29 cellular contexts compared by ENCODE assay signal in genomic region chr5:108998216-108998615, GRCh38.
"Had no signal": no experiment of that assay in that cellular context is flagged by ENCODE, and none has a peak within 500 bp of the region (broad histone marks: within the 10 kb centered on the region; RNA-seq: fewer than 3 reads in every experiment).

No MANE protein-coding gene starts in this region.

- H3K27ac ChIP-seq: body of pancreas, brain microvascular endothelial cell, breast epithelium, VCaP had no signal

- H3K4me1 ChIP-seq: body of pancreas, breast epithelium had no signal

- H3K4me3 ChIP-seq: body of pancreas, breast epithelium had no signal

- H3K9me3 ChIP-seq: body of pancreas had no signal

- H3K27me3 ChIP-seq: body of pancreas, brain microvascular endothelial cell, breast epithelium had no signal

- H3K36me3 ChIP-seq: brain microvascular endothelial cell, breast epithelium had no signal

- DNase-seq: activated CD4-positive, alpha-beta memory T cell treated with anti-CD3 and anti-CD28 coated beads, Interleukin-2, amount 10 ng/mL, durations not matched to agents 7 days and 5 days; activated CD4-positive, alpha-beta T cell treated with anti-CD3 and anti-CD28 coated beads for 1 hour; activated CD4-positive, alpha-beta T cell treated with anti-CD3 and anti-CD28 coated beads for 36 hours; activated CD4-positive, alpha-beta T cell treated with anti-CD3 and anti-CD28 coated beads for 48 hours; activated CD4-positive, alpha-beta T cell treated with anti-CD3 and anti-CD28 coated beads, Interleukin-2, amount 10 ng/mL, durations not matched to agents 7 days and 5 days; activated CD4-positive, alpha-beta T cell treated with anti-CD3 and anti-CD28 coated beads, Interleukin-2, amount 50 U/mL, for 48 hours; activated CD4-positive, CD25-positive, alpha-beta regulatory T cell; activated CD8-positive, alpha-beta memory T cell treated with anti-CD3 and anti-CD28 coated beads for 24 hours; activated CD8-positive, alpha-beta memory T cell treated with anti-CD3 and anti-CD28 coated beads, Interleukin-2, amount 10 ng/mL, durations not matched to agents 7 days and 5 days; activated CD8-positive, alpha-beta memory T cell treated with anti-CD3 and anti-CD28 coated beads, Interleukin-2, amount 50 U/mL, for 48 hours; activated CD8-positive, alpha-beta T cell treated with anti-CD3 and anti-CD28 coated beads, Interleukin-2, amount 10 ng/mL, durations not matched to agents 7 days and 5 days; activated effector memory CD4-positive, alpha-beta T cell treated with Interleukin-2 at 50 U/mL for 16 hours; activated gamma-delta T cell; activated naive CD4-positive, alpha-beta T cell treated with anti-CD3 and anti-CD28 coated beads, Interleukin-2, amount 10 ng/mL, durations not matched to agents 7 days and 5 days; activated naive CD4-positive, alpha-beta T cell treated with Interleukin-2 at 50 U/mL for 16 hours; activated naive CD8-positive, alpha-beta T cell treated with anti-CD3 and anti-CD28 coated beads, Interleukin-2, amount 10 ng/mL, durations not matched to agents 7 days and 5 days; activated naive CD8-positive, alpha-beta T cell treated with anti-CD3 and anti-CD28 coated beads, Interleukin-2, amount 50 U/mL, for 24 hours; activated T-cell treated with anti-CD3 and anti-CD28 coated beads, Interleukin-2, amount 50 U/mL, for 24 hours; activated T-cell treated with anti-CD3 and anti-CD28 coated beads, Interleukin-2, amount 50 U/mL, for 48 hours; anterior cingulate cortex; body of pancreas; brain microvascular endothelial cell; central memory CD4-positive, alpha-beta T cell; T-helper 1 cell; T-helper 2 cell; T-helper 9 cell had no signal

- ATAC-seq: activated CD4-positive, alpha-beta T cell treated with anti-CD3 and anti-CD28 coated beads for 36 hours; activated CD4-positive, CD25-positive, alpha-beta regulatory T cell treated with anti-CD3 and anti-CD28 coated beads, Interleukin-2, amount 50 U/mL, for 24 hours; activated CD8-positive, alpha-beta memory T cell treated with anti-CD3 and anti-CD28 coated beads, Interleukin-2, amount 10 ng/mL, durations not matched to agents 7 days and 5 days; activated CD8-positive, alpha-beta T cell treated with anti-CD3 and anti-CD28 coated beads, Interleukin-2, amount 10 ng/mL, durations not matched to agents 7 days and 5 days; activated naive CD8-positive, alpha-beta T cell treated with anti-CD3 and anti-CD28 coated beads, Interleukin-2, amount 50 U/mL, for 24 hours; body of pancreas had no signal
